In the genomic region with DNA sequence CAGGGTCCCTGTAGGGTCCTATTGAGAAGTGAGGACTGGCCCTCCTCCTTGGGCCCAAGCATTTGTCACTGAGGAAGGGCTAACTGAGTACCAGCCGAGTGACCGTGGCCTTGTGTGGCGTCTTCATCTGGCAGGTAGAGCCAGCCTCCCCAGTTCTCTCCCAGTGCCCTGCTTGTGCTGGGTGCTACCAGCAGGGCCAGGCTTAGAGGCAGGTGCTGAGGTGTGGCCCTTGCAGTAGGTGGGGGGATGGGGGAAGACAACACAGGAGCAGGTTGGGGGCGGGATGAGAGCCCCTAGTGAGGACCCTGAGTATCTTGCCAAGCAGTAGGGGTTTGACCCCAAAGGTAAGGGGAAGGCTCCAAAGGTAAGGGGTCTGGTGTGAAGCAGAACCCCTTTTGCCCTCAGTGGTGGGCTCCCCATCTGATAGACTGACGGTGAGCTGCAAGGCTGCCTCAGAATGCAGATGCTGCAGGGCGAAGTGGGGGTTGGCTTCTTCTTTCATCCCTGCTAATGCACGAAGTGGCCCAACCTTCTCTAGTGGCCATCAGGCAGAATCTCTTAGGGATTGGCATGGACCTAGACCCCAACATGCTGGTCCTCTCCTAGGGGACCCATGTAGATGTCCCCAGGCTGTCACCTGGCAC, we compare ENCODE assay signal across 29 cellular contexts. TPM values are rescaled to one million over a fixed set of nuclear protein-coding genes. Genes with fewer than 3 reads are reported as not detected.
"Had no signal": no experiment of that assay in that cellular context is flagged by ENCODE, and none has a peak within 500 bp of the region (broad histone marks: within the 10 kb centered on the region; RNA-seq: fewer than 3 reads in every experiment).

No MANE protein-coding gene starts in this region.

- H3K36me3 Mint-ChIP-seq: immature natural killer cell had no signal

- H3K4me1 Mint-ChIP-seq: immature natural killer cell; nephron progenitor cell; neural progenitor cell; stimulated activated naive B cell treated with anti-CD40 and anti-IgM and Interleukin-4, amounts not matched to agents 10 μg/mL and 1 μg/mL and 100 μg/mL, for 72 hours had no signal

- H3K9me3 ChIP-seq: heart left ventricle, left lung, lower lobe of right lung, mucosa of descending colon, ovary, right atrium auricular region, right lobe of liver, stomach, testis, thyroid gland, transverse colon, upper lobe of left lung had no signal

- H3K36me3 ChIP-seq: heart left ventricle, lower lobe of right lung, neural progenitor cell, ovary, right atrium auricular region, right lobe of liver, stomach, thyroid gland, transverse colon, upper lobe of left lung had no signal

- H3K27ac Mint-ChIP-seq: immature natural killer cell; nephron progenitor cell; neural progenitor cell; progenitor cell of endocrine pancreas; stimulated activated naive B cell treated with anti-CD40 and anti-IgM and Interleukin-4, amounts not matched to agents 10 μg/mL and 1 μg/mL and 100 μg/mL, for 72 hours had no signal

- DNase-seq: heart left ventricle; hypothalamus; immature natural killer cell; kidney; left colon; left lung; lower lobe of right lung; mammary epithelial cell; mesenchymal stem cell; midbrain; mucosa of descending colon; naive thymus-derived CD4-positive, alpha-beta T cell; nephron progenitor cell; ovary; right lobe of liver; stimulated activated CD4-positive, alpha-beta T cell treated with anti-CD3 and anti-CD28 coated beads, Interleukin-2, amount 100 ng/mL, for 24 hours; stimulated activated CD4-positive, alpha-beta T cell treated with anti-CD3 and anti-CD28 coated beads, Interleukin-4, amount 100 ng/mL, for 1 hour; stimulated activated naive B cell treated with anti-CD40 and anti-IgM and Interleukin-4, amounts not matched to agents 10 μg/mL and 1 μg/mL and 100 μg/mL, for 72 hours; stimulated activated naive CD8-positive, alpha-beta T cell treated with anti-CD3 and anti-CD28 coated beads, Interleukin-15, Interleukin-2, amounts not matched to agents 100 U/mL and 50 U/mL, for 24 hours; stomach; testis; thyroid gland; transverse colon; upper lobe of left lung had no signal

- H3K4me3 ChIP-seq: heart left ventricle, left lung, lower lobe of right lung, mucosa of descending colon, neural progenitor cell, ovary, right atrium auricular region, right lobe of liver, smooth muscle cell, stomach, testis, thyroid gland, transverse colon, upper lobe of left lung had no signal

- H3K4me3 Mint-ChIP-seq: immature natural killer cell; naive thymus-derived CD4-positive, alpha-beta T cell; nephron progenitor cell; neural progenitor cell; stimulated activated naive B cell treated with anti-CD40 and anti-IgM and Interleukin-4, amounts not matched to agents 10 μg/mL and 1 μg/mL and 100 μg/mL, for 72 hours had no signal

- H3K4me1 ChIP-seq: heart left ventricle, left lung, lower lobe of right lung, neural progenitor cell, right atrium auricular region, right lobe of liver, stomach, testis, thyroid gland, transverse colon had no signal

- H3K27me3 Mint-ChIP-seq: naive thymus-derived CD4-positive, alpha-beta T cell; progenitor cell of endocrine pancreas; stimulated activated naive B cell treated with anti-CD40 and anti-IgM and Interleukin-4, amounts not matched to agents 10 μg/mL and 1 μg/mL and 100 μg/mL, for 72 hours had no signal

- FAIRE-seq: islet of Langerhans, kidney had no signal

- H3K9me3 Mint-ChIP-seq: immature natural killer cell; naive thymus-derived CD4-positive, alpha-beta T cell; nephron progenitor cell; neural progenitor cell; stimulated activated naive B cell treated with anti-CD40 and anti-IgM and Interleukin-4, amounts not matched to agents 10 μg/mL and 1 μg/mL and 100 μg/mL, for 72 hours had no signal

- ATAC-seq: left colon; left lung; mucosa of descending colon; naive thymus-derived CD4-positive, alpha-beta T cell; right lobe of liver; stimulated activated naive B cell treated with anti-CD40 and anti-IgM and Interleukin-4, amounts not matched to agents 10 μg/mL and 1 μg/mL and 100 μg/mL, for 72 hours; stimulated activated naive CD8-positive, alpha-beta T cell treated with anti-CD3 and anti-CD28 coated beads, Interleukin-15, Interleukin-2, amounts not matched to agents 100 U/mL and 50 U/mL, for 24 hours had no signal

- H3K27ac ChIP-seq: heart left ventricle, left lung, lower lobe of right lung, neural progenitor cell, ovary, right atrium auricular region, right lobe of liver, stomach, testis, thyroid gland, transverse colon, upper lobe of left lung had no signal

- H3K27me3 ChIP-seq: heart left ventricle, left lung, neural progenitor cell, ovary, right atrium auricular region, right lobe of liver, stomach, testis, thyroid gland, transverse colon, upper lobe of left lung had no signal

RNA-seq across cellular contexts. Expression of a gene that starts 24.9 kb away (rescaled TPM):
- total RNA-seq: mammary epithelial cell, progenitor cell of endocrine pancreas, smooth muscle cell had no signal
